1 cellular context compared by ENCODE assay signal in the genomic region with DNA sequence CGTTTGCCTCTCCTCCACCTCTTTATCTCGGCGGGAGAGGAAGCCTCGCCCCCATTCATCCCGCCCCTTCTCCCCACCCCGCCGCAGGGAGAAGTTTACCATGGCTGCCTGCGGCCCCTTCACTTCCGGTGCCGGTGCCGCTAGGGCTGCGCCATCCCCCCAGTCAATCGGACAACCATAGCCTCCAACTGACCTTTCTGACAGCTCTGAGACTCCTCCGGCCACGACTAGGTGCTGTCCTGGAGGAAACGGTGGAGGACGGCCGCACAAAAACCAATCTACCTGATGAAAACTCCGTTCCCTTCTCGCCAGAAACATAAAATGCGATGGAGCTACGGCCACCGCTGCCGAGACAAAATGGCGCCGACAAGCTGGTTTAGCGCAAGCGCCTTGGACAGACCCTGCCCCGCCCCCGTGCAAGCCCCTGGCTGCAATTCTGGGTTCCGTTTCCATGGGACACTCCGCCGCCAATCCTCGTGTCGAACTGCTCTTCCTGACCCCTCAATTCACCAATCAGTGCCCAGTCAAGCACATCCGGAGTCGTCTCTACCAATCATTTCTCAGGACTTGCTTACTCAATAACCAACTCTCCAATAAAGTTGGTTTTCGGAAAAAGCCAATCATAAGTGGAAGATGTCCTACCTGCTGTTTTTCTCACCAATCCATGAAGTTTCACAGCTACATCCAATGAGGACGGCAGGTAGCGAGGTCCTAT.
A peak's percentile ranks its signal among the peaks of the same experiment; 100 is the strongest.
TF ChIP-seq lines count a peak whose summit lies in the region.

No MANE protein-coding gene starts in this region.

TF ChIP-seq in HepG2, 621 proteins besides CTCF, POLR2A, EP300 and RAD21 (continued from another document and continues in another):
- TF ChIP-seq, protein P1, sequence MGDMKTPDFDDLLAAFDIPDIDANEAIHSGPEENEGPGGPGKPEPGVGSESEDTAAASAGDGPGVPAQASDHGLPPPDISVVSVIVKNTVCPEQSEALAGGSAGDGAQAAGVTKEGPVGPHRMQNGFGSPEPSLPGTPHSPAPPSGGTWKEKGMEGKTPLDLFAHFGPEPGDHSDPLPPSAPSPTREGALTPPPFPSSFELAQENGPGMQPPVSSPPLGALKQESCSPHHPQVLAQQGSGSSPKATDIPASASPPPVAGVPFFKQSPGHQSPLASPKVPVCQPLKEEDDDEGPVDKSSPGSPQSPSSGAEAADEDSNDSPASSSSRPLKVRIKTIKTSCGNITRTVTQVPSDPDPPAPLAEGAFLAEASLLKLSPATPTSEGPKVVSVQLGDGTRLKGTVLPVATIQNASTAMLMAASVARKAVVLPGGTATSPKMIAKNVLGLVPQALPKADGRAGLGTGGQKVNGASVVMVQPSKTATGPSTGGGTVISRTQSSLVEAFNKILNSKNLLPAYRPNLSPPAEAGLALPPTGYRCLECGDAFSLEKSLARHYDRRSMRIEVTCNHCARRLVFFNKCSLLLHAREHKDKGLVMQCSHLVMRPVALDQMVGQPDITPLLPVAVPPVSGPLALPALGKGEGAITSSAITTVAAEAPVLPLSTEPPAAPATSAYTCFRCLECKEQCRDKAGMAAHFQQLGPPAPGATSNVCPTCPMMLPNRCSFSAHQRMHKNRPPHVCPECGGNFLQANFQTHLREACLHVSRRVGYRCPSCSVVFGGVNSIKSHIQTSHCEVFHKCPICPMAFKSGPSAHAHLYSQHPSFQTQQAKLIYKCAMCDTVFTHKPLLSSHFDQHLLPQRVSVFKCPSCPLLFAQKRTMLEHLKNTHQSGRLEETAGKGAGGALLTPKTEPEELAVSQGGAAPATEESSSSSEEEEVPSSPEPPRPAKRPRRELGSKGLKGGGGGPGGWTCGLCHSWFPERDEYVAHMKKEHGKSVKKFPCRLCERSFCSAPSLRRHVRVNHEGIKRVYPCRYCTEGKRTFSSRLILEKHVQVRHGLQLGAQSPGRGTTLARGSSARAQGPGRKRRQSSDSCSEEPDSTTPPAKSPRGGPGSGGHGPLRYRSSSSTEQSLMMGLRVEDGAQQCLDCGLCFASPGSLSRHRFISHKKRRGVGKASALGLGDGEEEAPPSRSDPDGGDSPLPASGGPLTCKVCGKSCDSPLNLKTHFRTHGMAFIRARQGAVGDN (CRISPR knock-in tag; IDR thresholded peaks at IDR 0.05): peak; percentile 72
- TF ChIP-seq ZNF570 (CRISPR knock-in tag; IDR thresholded peaks at IDR 0.05; ENCODE audit: borderline replicate concordance) (no peak), ZNF34 (CRISPR knock-in tag; IDR thresholded peaks at IDR 0.05; ENCODE audit: borderline replicate concordance) (no peak), ZNF713 (CRISPR knock-in tag; IDR thresholded peaks at IDR 0.05) (no peak), HOXD1 (CRISPR knock-in tag; IDR thresholded peaks at IDR 0.05) (peak; percentile 58; the same call in 1 of the 2 replicates), ZNF326 (CRISPR knock-in tag; IDR thresholded peaks at IDR 0.05; ENCODE audit: borderline replicate concordance) (no peak), ZNF614 (CRISPR knock-in tag; IDR thresholded peaks at IDR 0.05; ENCODE audit: borderline replicate concordance) (no peak), ZNF136 (CRISPR knock-in tag; IDR thresholded peaks at IDR 0.05; ENCODE audit: low read depth) (no peak), ZNF878 (CRISPR knock-in tag; IDR thresholded peaks at IDR 0.05) (no peak), PAWR (CRISPR knock-in tag; IDR thresholded peaks at IDR 0.05; ENCODE audit: borderline replicate concordance) (no peak), ZNF24 (IDR thresholded peaks at IDR 0.05) (no peak), ZBTB42 (CRISPR knock-in tag; IDR thresholded peaks at IDR 0.05) (no peak), TBX3 (IDR thresholded peaks at IDR 0.05; ENCODE audit: borderline replicate concordance) (0 out of 2 replicates have a peak, but pooled peaks have one; percentile 28), ADNP (CRISPR knock-in tag; IDR thresholded peaks at IDR 0.05) (no peak), NR2C2 (CRISPR knock-in tag; IDR thresholded peaks at IDR 0.05; ENCODE audit: borderline replicate concordance) (peak; percentile 76; the same call in 1 of the 2 replicates), TRIM24 (CRISPR knock-in tag; IDR thresholded peaks at IDR 0.05) (no peak), MEIS1 (CRISPR knock-in tag; IDR thresholded peaks at IDR 0.05; ENCODE audit: borderline replicate concordance) (no peak; the same call in 1 of the 2 replicates), POLR2AphosphoS5 (IDR thresholded peaks at IDR 0.05; ENCODE audit: low read depth, low read length) (peak; percentile 85), DMAP1 (CRISPR knock-in tag; IDR thresholded peaks at IDR 0.05) (peak; percentile 99), KDM5A (IDR thresholded peaks at IDR 0.05; ENCODE audit: borderline replicate concordance, low read length) (peak; percentile 68; the same call in 1 of the 2 replicates), ZNF224 (CRISPR knock-in tag; IDR thresholded peaks at IDR 0.05) (peak; percentile 47; the same call in 1 of the 2 replicates), ZNF292 (CRISPR knock-in tag; IDR thresholded peaks at IDR 0.05; ENCODE audit: borderline replicate concordance, low read depth) (no peak), ZNF333 (CRISPR knock-in tag; IDR thresholded peaks at IDR 0.05; ENCODE audit: borderline replicate concordance) (no peak), TEAD2 (CRISPR knock-in tag; IDR thresholded peaks at IDR 0.05) (no peak), ZNF138 (CRISPR knock-in tag; IDR thresholded peaks at IDR 0.05; ENCODE audit: low read depth) (no peak), MTF1 (CRISPR knock-in tag; IDR thresholded peaks at IDR 0.05) (no peak), ZNF205 (CRISPR knock-in tag; IDR thresholded peaks at IDR 0.05) (no peak), ZNF460 (CRISPR knock-in tag; IDR thresholded peaks at IDR 0.05; ENCODE audit: borderline replicate concordance) (no peak), ZNF558 (CRISPR knock-in tag; IDR thresholded peaks at IDR 0.05; ENCODE audit: borderline replicate concordance) (no peak), SNRNP70 (IDR thresholded peaks at IDR 0.05; ENCODE audit: low read depth, low read length) (no peak), ZFP37 (CRISPR knock-in tag; IDR thresholded peaks at IDR 0.05; ENCODE audit: borderline replicate concordance) (peak; percentile 21; the same call in 1 of the 2 replicates), ZBTB1 (CRISPR knock-in tag; IDR thresholded peaks at IDR 0.05; ENCODE audit: borderline replicate concordance) (no peak), TOPORS (CRISPR knock-in tag; IDR thresholded peaks at IDR 0.05) (no peak), KDM4B (CRISPR knock-in tag; IDR thresholded peaks at IDR 0.05) (peak; percentile 70; the same call in 1 of the 2 replicates), MXD4 (CRISPR knock-in tag; IDR thresholded peaks at IDR 0.05) (no peak), MED8 (CRISPR knock-in tag; IDR thresholded peaks at IDR 0.05; ENCODE audit: insufficient replicate concordance) (no peak), KMT2A (CRISPR knock-in tag; IDR thresholded peaks at IDR 0.05) (peak; percentile 76), ZNF607 (CRISPR knock-in tag; IDR thresholded peaks at IDR 0.05; ENCODE audit: borderline replicate concordance) (no peak), ZNF792 (CRISPR knock-in tag; IDR thresholded peaks at IDR 0.05) (0 out of 2 replicates have a peak, but pooled peaks have one; percentile 26), ZNF781 (CRISPR knock-in tag; IDR thresholded peaks at IDR 0.05; ENCODE audit: borderline replicate concordance, not compliant biosample characterization) (no peak), ELF3 (CRISPR knock-in tag; IDR thresholded peaks at IDR 0.05) (0 out of 2 replicates have a peak, but pooled peaks have one; percentile 20)
- TF ChIP-seq, protein P2, sequence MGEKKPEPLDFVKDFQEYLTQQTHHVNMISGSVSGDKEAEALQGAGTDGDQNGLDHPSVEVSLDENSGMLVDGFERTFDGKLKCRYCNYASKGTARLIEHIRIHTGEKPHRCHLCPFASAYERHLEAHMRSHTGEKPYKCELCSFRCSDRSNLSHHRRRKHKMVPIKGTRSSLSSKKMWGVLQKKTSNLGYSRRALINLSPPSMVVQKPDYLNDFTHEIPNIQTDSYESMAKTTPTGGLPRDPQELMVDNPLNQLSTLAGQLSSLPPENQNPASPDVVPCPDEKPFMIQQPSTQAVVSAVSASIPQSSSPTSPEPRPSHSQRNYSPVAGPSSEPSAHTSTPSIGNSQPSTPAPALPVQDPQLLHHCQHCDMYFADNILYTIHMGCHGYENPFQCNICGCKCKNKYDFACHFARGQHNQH (CRISPR knock-in tag; IDR thresholded peaks at IDR 0.05): peak; percentile 46; the same call in 1 of the 2 replicates
- TF ChIP-seq, protein P3, sequence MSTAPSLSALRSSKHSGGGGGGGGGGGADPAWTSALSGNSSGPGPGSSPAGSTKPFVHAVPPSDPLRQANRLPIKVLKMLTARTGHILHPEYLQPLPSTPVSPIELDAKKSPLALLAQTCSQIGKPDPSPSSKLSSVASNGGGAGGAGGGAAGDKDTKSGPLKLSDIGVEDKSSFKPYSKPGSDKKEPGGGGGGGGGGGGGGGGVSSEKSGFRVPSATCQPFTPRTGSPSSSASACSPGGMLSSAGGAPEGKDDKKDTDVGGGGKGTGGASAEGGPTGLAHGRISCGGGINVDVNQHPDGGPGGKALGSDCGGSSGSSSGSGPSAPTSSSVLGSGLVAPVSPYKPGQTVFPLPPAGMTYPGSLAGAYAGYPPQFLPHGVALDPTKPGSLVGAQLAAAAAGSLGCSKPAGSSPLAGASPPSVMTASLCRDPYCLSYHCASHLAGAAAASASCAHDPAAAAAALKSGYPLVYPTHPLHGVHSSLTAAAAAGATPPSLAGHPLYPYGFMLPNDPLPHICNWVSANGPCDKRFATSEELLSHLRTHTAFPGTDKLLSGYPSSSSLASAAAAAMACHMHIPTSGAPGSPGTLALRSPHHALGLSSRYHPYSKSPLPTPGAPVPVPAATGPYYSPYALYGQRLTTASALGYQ (CRISPR knock-in tag; IDR thresholded peaks at IDR 0.05): peak; percentile 54; the same call in 1 of the 2 replicates
- TF ChIP-seq, protein P4, sequence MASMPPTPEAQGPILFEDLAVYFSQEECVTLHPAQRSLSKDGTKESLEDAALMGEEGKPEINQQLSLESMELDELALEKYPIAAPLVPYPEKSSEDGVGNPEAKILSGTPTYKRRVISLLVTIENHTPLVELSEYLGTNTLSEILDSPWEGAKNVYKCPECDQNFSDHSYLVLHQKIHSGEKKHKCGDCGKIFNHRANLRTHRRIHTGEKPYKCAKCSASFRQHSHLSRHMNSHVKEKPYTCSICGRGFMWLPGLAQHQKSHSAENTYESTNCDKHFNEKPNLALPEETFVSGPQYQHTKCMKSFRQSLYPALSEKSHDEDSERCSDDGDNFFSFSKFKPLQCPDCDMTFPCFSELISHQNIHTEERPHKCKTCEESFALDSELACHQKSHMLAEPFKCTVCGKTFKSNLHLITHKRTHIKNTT (CRISPR knock-in tag; IDR thresholded peaks at IDR 0.05): no peak
- TF ChIP-seq, protein P5, sequence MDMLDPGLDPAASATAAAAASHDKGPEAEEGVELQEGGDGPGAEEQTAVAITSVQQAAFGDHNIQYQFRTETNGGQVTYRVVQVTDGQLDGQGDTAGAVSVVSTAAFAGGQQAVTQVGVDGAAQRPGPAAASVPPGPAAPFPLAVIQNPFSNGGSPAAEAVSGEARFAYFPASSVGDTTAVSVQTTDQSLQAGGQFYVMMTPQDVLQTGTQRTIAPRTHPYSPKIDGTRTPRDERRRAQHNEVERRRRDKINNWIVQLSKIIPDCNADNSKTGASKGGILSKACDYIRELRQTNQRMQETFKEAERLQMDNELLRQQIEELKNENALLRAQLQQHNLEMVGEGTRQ (IDR thresholded peaks at IDR 0.05; ENCODE audit: low read depth, low read length): no peak
- TF ChIP-seq, protein P5 (CRISPR knock-in tag; IDR thresholded peaks at IDR 0.05; ENCODE audit: borderline replicate concordance): no peak
- TF ChIP-seq, protein P6, sequence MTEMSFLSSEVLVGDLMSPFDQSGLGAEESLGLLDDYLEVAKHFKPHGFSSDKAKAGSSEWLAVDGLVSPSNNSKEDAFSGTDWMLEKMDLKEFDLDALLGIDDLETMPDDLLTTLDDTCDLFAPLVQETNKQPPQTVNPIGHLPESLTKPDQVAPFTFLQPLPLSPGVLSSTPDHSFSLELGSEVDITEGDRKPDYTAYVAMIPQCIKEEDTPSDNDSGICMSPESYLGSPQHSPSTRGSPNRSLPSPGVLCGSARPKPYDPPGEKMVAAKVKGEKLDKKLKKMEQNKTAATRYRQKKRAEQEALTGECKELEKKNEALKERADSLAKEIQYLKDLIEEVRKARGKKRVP (CRISPR knock-in tag; IDR thresholded peaks at IDR 0.05): no peak
- TF ChIP-seq, protein P7, sequence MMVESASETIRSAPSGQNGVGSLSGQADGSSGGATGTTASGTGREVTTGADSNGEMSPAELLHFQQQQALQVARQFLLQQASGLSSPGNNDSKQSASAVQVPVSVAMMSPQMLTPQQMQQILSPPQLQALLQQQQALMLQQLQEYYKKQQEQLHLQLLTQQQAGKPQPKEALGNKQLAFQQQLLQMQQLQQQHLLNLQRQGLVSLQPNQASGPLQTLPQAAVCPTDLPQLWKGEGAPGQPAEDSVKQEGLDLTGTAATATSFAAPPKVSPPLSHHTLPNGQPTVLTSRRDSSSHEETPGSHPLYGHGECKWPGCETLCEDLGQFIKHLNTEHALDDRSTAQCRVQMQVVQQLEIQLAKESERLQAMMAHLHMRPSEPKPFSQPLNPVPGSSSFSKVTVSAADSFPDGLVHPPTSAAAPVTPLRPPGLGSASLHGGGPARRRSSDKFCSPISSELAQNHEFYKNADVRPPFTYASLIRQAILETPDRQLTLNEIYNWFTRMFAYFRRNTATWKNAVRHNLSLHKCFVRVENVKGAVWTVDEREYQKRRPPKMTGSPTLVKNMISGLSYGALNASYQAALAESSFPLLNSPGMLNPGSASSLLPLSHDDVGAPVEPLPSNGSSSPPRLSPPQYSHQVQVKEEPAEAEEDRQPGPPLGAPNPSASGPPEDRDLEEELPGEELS (CRISPR knock-in tag; IDR thresholded peaks at IDR 0.05): peak; percentile 61
- TF ChIP-seq, protein P8, sequence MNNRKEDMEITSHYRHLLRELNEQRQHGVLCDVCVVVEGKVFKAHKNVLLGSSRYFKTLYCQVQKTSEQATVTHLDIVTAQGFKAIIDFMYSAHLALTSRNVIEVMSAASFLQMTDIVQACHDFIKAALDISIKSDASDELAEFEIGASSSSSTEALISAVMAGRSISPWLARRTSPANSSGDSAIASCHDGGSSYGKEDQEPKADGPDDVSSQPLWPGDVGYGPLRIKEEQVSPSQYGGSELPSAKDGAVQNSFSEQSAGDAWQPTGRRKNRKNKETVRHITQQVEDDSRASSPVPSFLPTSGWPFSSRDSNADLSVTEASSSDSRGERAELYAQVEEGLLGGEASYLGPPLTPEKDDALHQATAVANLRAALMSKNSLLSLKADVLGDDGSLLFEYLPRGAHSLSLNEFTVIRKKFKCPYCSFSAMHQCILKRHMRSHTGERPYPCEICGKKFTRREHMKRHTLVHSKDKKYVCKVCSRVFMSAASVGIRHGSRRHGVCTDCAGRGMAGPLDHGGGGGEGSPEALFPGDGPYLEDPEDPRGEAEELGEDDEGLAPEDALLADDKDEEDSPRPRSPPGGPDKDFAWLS (CRISPR knock-in tag; IDR thresholded peaks at IDR 0.05; ENCODE audit: borderline replicate concordance): no peak
